ENCODE assay signal across 14 cellular contexts in the genomic region with DNA sequence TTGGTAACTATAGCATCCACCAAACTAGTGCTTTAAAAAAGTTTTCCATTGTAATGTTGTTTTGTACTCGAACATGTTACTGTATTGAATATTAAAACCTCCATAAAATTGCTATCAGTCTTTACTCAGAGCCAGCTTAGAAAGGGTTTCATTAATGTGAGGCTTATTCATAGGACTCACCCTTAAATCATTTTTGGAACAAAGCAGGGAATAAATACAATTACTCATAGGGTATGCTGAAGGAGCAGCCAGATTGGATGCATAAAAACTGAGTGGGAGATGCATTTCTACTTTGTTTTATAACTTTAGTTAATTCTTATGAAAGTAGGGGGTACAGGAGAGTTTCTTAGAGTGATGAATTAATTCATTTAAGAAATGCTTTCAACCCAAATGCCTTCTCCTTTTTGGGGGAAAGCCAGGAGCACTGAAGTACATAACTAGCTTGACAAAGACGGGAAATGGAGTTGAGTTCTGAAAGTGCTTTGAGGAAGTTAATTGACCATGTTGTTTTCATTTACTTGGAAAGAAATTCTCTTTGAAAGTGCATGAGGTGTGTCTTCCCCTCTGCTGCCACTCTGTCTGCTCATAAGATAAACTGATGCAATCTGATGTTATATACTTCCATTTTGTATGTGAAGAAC.
A peak's percentile ranks its signal among the peaks of the same experiment; 100 is the strongest.
DNase-seq lines count a peak whose midpoint lies in the region; ATAC-seq and TF ChIP-seq lines count a peak whose summit lies in the region.
"Had no signal": no experiment of that assay in that cellular context is flagged by ENCODE, and none has a peak within 500 bp of the region (broad histone marks: within the 10 kb centered on the region; RNA-seq: fewer than 3 reads in every experiment).

No MANE protein-coding gene starts in this region.

- H3K4me1 ChIP-seq in left ventricle myocardium inferior, result peaks cover 13% of the 10 kb centered on the region
- peaks cover 0 to 5% of the 10 kb centered on the region in 2 donors for H3K4me1 ChIP-seq in right atrium auricular region
- no peaks in the 10 kb centered on the region for H3K4me1 ChIP-seq in RWPE2 (ENCODE audit: insufficient read depth, poor library complexity, severe bottlenecking)
- H3K4me1 ChIP-seq: HAP-1 had no signal

- H3K36me3 ChIP-seq in left ventricle myocardium inferior, result no peaks in the 10 kb centered on the region
- no peaks in the 10 kb centered on the region for H3K36me3 ChIP-seq in right atrium auricular region
- no peaks in the 10 kb centered on the region for H3K36me3 ChIP-seq in RWPE2 (ENCODE audit: low read depth)
- H3K36me3 ChIP-seq: BLaER1, esophagus squamous epithelium, HAP-1 had no signal

- no peak overlapping the region for H3K4me3 ChIP-seq in left ventricle myocardium inferior
- no peak overlapping the region for H3K4me3 ChIP-seq in right atrium auricular region
- no peak overlapping the region for H3K4me3 ChIP-seq in RWPE2 (ENCODE audit: severe bottlenecking)
- H3K4me3 ChIP-seq: BLaER1, esophagus squamous epithelium, HAP-1 had no signal

- intact Hi-C loops in left ventricle myocardium inferior (cut with micrococcal nuclease), result no loop called here

- no peaks in the 10 kb centered on the region for H3K9me3 ChIP-seq in left ventricle myocardium inferior (replicated peaks)
- no peaks in the 10 kb centered on the region for H3K9me3 ChIP-seq in right atrium auricular region
- H3K9me3 ChIP-seq in RWPE2 (ENCODE audit: severe bottlenecking), result no peaks in the 10 kb centered on the region
- H3K9me3 ChIP-seq: BLaER1, esophagus squamous epithelium, HAP-1 had no signal

- TF ChIP-seq CTCF in left ventricle myocardium inferior (IDR thresholded peaks at IDR 0.05; ENCODE audit: borderline replicate concordance) (no peak), right atrium auricular region (IDR thresholded peaks at IDR 0.05) (no peak), RWPE2 (IDR thresholded peaks at IDR 0.05; ENCODE audit: poor library complexity, severe bottlenecking) (no peak)

- H3K27ac ChIP-seq in left ventricle myocardium inferior (replicated peaks) (peak overlapping the region; percentile 84), right atrium auricular region (peak overlapping the region in 1 of 2 donors; percentile 23), RWPE2 (ENCODE audit: poor library complexity, severe bottlenecking) (no peak overlapping the region)
- H3K27ac ChIP-seq: BLaER1 had no signal

- peak; percentile 55; the same call in 2 of the 3 replicates for ATAC-seq in RWPE2 (ENCODE audit: low read depth)
- ATAC-seq in HG03097 (IDR thresholded peaks at IDR 0.05; ENCODE audit: low FRiP score, unreplicated experiment), result no peak

- H3K27me3 ChIP-seq in left ventricle myocardium inferior (ENCODE audit: low read depth) (no peaks in the 10 kb centered on the region), right atrium auricular region (no peaks in the 10 kb centered on the region), RWPE2 (ENCODE audit: insufficient read depth, poor library complexity, severe bottlenecking) (no peaks in the 10 kb centered on the region)
- H3K27me3 ChIP-seq: BLaER1, esophagus squamous epithelium had no signal

- DNase-seq in left ventricle myocardium inferior (no peak), right atrium auricular region (ENCODE audit: low spot score) (no peak), RWPE2 (ENCODE audit: low spot score) (no peak), kidney tubule cell (ENCODE audit: low spot score) (peak; percentile 53), LoVo (ENCODE audit: low spot score) (no peak), NK-92 (lab: John Stamatoyannopoulos, UW; ENCODE audit: unreplicated experiment) (no peak), NCI-H1048 (lab: John Stamatoyannopoulos, UW) (no peak)
- DNase-seq: activated CD4-positive, CD25-positive, alpha-beta regulatory T cell treated with anti-CD3 and anti-CD28 coated beads, Interleukin-2, amount 50 U/mL, for 72 hours; esophagus squamous epithelium; NCI-H526 treated with DMSO at 0.1 percent for 48 hours; stimulated activated CD4-positive, alpha-beta T cell treated with anti-CD3 and anti-CD28 coated beads, Interleukin-4, amount 100 ng/mL, for 24 hours had no signal
